Comparison of ENCODE assay signal across 8 cellular contexts in the genomic region with DNA sequence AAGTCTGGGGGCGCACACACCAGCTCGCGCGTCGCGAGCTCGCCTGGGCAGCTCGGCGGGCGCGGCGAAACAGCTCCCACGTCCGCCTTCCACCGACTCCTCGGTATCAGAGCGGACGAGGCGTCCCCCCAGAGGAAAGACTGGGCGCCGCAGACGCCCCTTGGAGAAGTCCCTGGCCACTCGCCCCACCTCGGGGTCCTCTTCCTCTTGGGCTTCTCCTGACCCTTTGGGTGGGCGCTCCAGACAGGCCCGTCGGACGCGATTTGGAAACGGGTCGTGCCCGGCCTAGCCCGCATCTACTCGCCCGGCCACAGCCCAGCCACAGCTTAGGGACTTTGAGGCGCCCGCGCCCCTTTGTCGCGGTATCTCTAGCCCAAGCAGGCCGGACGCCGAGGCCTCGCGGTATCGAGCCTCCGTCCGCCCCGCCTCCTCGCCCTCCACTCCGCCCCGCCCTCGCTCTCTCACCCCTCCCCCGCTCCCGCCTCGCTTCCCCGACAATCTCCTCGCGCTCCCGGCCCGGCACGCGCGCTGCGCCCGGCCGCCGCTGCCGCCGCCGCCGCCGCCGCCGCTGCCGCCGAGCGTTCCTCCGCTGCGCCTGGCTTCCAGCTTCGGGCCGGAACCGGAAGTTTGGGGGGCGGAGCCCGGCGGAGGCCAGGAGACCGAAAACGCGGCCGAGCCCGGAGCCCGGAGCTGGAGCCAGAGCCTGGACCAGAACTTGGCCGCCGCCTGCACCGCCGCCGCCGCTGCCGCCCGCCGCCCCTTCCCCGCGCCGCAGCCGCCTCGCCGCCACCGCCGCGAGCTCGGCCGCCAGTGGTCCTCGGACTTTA. TPM values are rescaled to one million over a fixed set of nuclear protein-coding genes. Genes with fewer than 3 reads are reported as not detected.
DNase-seq lines count a peak whose midpoint lies in the region; ATAC-seq and TF ChIP-seq lines count a peak whose summit lies in the region.

No MANE protein-coding gene starts in this region.

- H3K4me1 ChIP-seq in OCI-LY1 (ENCODE audit: insufficient read depth, low read length, severe bottlenecking) (peaks cover 15% of the 10 kb centered on the region), mucosa of descending colon (ENCODE audit: low read depth) (peaks cover 2% of the 10 kb centered on the region)

- H3K27ac ChIP-seq in OCI-LY1 (ENCODE audit: low read depth, low read length, poor library complexity, severe bottlenecking) (no peak overlapping the region), epithelial cell of prostate (peak overlapping the region; percentile 94)

- H3F3A ChIP-seq in OCI-LY1 (ENCODE audit: insufficient read depth, low read length), result no peaks in the 10 kb centered on the region

- H3K4me3 ChIP-seq in OCI-LY1 (ENCODE audit: low read depth, low read length, poor library complexity, severe bottlenecking) (peak overlapping the region; percentile 69), mucosa of descending colon (peak overlapping the region; percentile 61)

- H4K20me1 ChIP-seq in OCI-LY1 (ENCODE audit: insufficient read depth, low read length), result no peaks in the 10 kb centered on the region

- no peaks in the 10 kb centered on the region for H3K36me3 ChIP-seq in OCI-LY1 (ENCODE audit: insufficient read depth, low read length)
- H3K36me3 ChIP-seq in mucosa of descending colon (ENCODE audit: low read depth), result no peaks in the 10 kb centered on the region

- peak; percentile 95 for DNase-seq in COR-L47 (lab: John Stamatoyannopoulos, UW)
- DNase-seq in HUDEP-2 (lab: John Stamatoyannopoulos, UW; ENCODE audit: unreplicated experiment in 76 of 76), result peak in 74 of 76 experiments; percentile 26 to 86 (median 72)
- peak; percentile 86 for DNase-seq in activated T-cell treated with anti-CD3 and anti-CD28 coated beads for 48 hours (ENCODE audit: low read depth)
- DNase-seq in epithelial cell of prostate (ENCODE audit: low read depth, low spot score), result peak; percentile 45
- DNase-seq in mucosa of descending colon, result peak; percentile 94 to 96 (median 95)
- peak; percentile 58 to 80 for DNase-seq in stimulated activated CD8-positive, alpha-beta memory T cell treated with anti-CD3 and anti-CD28 coated beads, Interleukin-2, amount 100 ng/mL, for 1 hour (ENCODE audit: low read depth in 2 of 2)

- no peaks in the 10 kb centered on the region for H3K9me3 ChIP-seq in OCI-LY1 (ENCODE audit: low read length)
- H3K9me3 ChIP-seq in mucosa of descending colon, result no peaks in the 10 kb centered on the region

- no peaks in the 10 kb centered on the region for H3K9me2 ChIP-seq in OCI-LY1 (ENCODE audit: low read depth, low read length)

- no peak overlapping the region for H2AFZ ChIP-seq in OCI-LY1 (ENCODE audit: low read length)

- ATAC-seq in GM21447 (IDR thresholded peaks at IDR 0.05; ENCODE audit: unreplicated experiment) (peak; percentile 84), mucosa of descending colon (peak; percentile 95)

- H3K79me2 ChIP-seq in OCI-LY1 (ENCODE audit: insufficient read depth, low read length), result no peaks in the 10 kb centered on the region

- H3K4me2 ChIP-seq in OCI-LY1 (ENCODE audit: low read length), result peak overlapping the region; percentile 85

- no peaks in the 10 kb centered on the region for H3K27me3 ChIP-seq in OCI-LY1 (ENCODE audit: insufficient read depth, low read length)

- no peak for TF ChIP-seq CTCF in OCI-LY1 (IDR thresholded peaks at IDR 0.05; ENCODE audit: low read length)
- TF ChIP-seq CTCF in mucosa of descending colon (IDR thresholded peaks at IDR 0.05), result no peak

- H3K9ac ChIP-seq in OCI-LY1 (ENCODE audit: low read length), result peak overlapping the region; percentile 61

- intact Hi-C loops in mucosa of descending colon (cut with DNase I, micrococcal nuclease), result loop anchor here in 1 of 2 donors (10.0 kb wide), 1 partner anchor 209 kb away; no protein-coding TSS in a partner anchor

RNA-seq across cellular contexts. Expression of a gene that starts 0.8 kb away (rescaled TPM):
- 10 to 100 TPM; 19.7 to 33.0 (median 29.0) TPM for total RNA-seq in mucosa of descending colon

Comparison
In these comparisons a context has a peak if more than half of its experiments do, and no peak if none do; other contexts are left out.
1. DNase-seq: peak in every context shown above with its lines; median percentile 95 in COR-L47; 95 in mucosa of descending colon; 86 in activated T-cell treated with anti-CD3 and anti-CD28 coated beads for 48 hours; 72 in HUDEP-2; 69 in stimulated activated CD8-positive, alpha-beta memory T cell treated with anti-CD3 and anti-CD28 coated beads, Interleukin-2, amount 100 ng/mL, for 1 hour; 45 in epithelial cell of prostate.